8 cellular contexts compared by ENCODE assay signal in genomic region chr16:30657866-30658730, GRCh38. TPM values are rescaled to one million over a fixed set of nuclear protein-coding genes. Genes with fewer than 3 reads are reported as not detected.
A peak's percentile ranks its signal among the peaks of the same experiment; 100 is the strongest.
DNase-seq lines count a peak whose midpoint lies in the region; ATAC-seq and TF ChIP-seq lines count a peak whose summit lies in the region.

FBRS (plus strand) TSS chr16:30658431; CDS start chr16:30659519, 1,088 bp downstream.

- H3K27ac ChIP-seq in KMS-11 = peak within 1 kb of the TSS; percentile 86
- peak within 1 kb of the TSS; percentile 95 to 99 (median 98) for H3K27ac ChIP-seq in Peyer's patch
- peak within 1 kb of the TSS; percentile 92 to 99 (median 98) for H3K27ac ChIP-seq in esophagus muscularis mucosa (replicated peaks in 1 of 4)

- peaks cover 24 to 40% of the 10 kb centered on the region in 2 donors for H3K36me3 Mint-ChIP-seq in activated T-cell treated with anti-CD3 and anti-CD28 coated beads, Interleukin-2, amount 50 U/mL, for 72 hours (ENCODE audit: insufficient read depth in 2 of 2)
- peaks cover 92% of the 10 kb centered on the region for H3K36me3 Mint-ChIP-seq in stimulated activated effector memory CD8-positive, alpha-beta T cell treated with anti-CD3 and anti-CD28 coated beads, Interleukin-12 subunit alpha, Interleukin-12 subunit beta, amount 100 ng/mL, for 72 hours

- no peaks in the 10 kb centered on the region for H3K27me3 Mint-ChIP-seq in activated T-cell treated with anti-CD3 and anti-CD28 coated beads, Interleukin-2, amount 50 U/mL, for 72 hours (ENCODE audit: low read depth)

- peaks cover 55% of the 10 kb centered on the region for H3K4me1 Mint-ChIP-seq in activated T-cell treated with anti-CD3 and anti-CD28 coated beads, Interleukin-2, amount 50 U/mL, for 72 hours (ENCODE audit: low read depth)
- H3K4me1 Mint-ChIP-seq in stimulated activated effector memory CD8-positive, alpha-beta T cell treated with anti-CD3 and anti-CD28 coated beads, Interleukin-12 subunit alpha, Interleukin-12 subunit beta, amount 100 ng/mL, for 72 hours = peaks cover 51% of the 10 kb centered on the region

- H3K36me3 ChIP-seq in KMS-11 (ENCODE audit: insufficient read depth) (0 out of 2 replicates have a peak, but pooled peaks cover 4% of the 10 kb centered on the region), Peyer's patch (peaks cover 0 to 57% (median 2%) of the 10 kb centered on the region in 3 donors), esophagus muscularis mucosa (peaks cover 41 to 65% (median 62%) of the 10 kb centered on the region in 4 donors)

- no peaks in the 10 kb centered on the region; the same call in 1 of the 2 replicates for H4K20me1 ChIP-seq in KMS-11 (ENCODE audit: insufficient read depth)

- H3K79me2 ChIP-seq in KMS-11 (ENCODE audit: insufficient read depth, low read depth) = peaks cover 35% of the 10 kb centered on the region

- H3K9me3 ChIP-seq in Peyer's patch (no peaks in the 10 kb centered on the region), esophagus muscularis mucosa (no peaks in the 10 kb centered on the region)

- TF ChIP-seq POLR2A in Peyer's patch (IDR thresholded peaks at IDR 0.05) (peak; percentile 89 to 90), esophagus muscularis mucosa (IDR thresholded peaks at IDR 0.05; ENCODE audit: low read depth) (peak; percentile 87)

- peak within 1 kb of the TSS; percentile 64 for H3K9ac ChIP-seq in KMS-11

- H2AFZ ChIP-seq in KMS-11 (ENCODE audit: low read depth) = peak within 1 kb of the TSS; percentile 66

- TF ChIP-seq CTCF in KMS-11 (conservative IDR thresholded peaks at IDR 0.05; ENCODE audit: low read depth, low read length) = peak; percentile 73
- TF ChIP-seq CTCF in Peyer's patch (IDR thresholded peaks at IDR 0.05) = peak; percentile 72 to 95 (median 88)
- TF ChIP-seq CTCF in esophagus muscularis mucosa (IDR thresholded peaks at IDR 0.05) = peak; percentile 86 to 92 (median 86)

- no peaks in the 10 kb centered on the region for H3K9me3 Mint-ChIP-seq in activated T-cell treated with anti-CD3 and anti-CD28 coated beads, Interleukin-2, amount 50 U/mL, for 72 hours
- H3K9me3 Mint-ChIP-seq in stimulated activated effector memory CD8-positive, alpha-beta T cell treated with anti-CD3 and anti-CD28 coated beads, Interleukin-12 subunit alpha, Interleukin-12 subunit beta, amount 100 ng/mL, for 72 hours = no peaks in the 10 kb centered on the region

- DNase-seq in DMS79 (lab: John Stamatoyannopoulos, UW) = peak; percentile 100
- peak; percentile 100 for DNase-seq in Peyer's patch
- DNase-seq in activated T-cell treated with anti-CD3 and anti-CD28 coated beads, Interleukin-2, amount 50 U/mL, for 72 hours = peak; percentile 100
- peak; percentile 100 for DNase-seq in esophagus muscularis mucosa (ENCODE audit: extremely low spot score)
- DNase-seq in myocyte (ENCODE audit: low read depth) = peak; percentile 100
- peak; percentile 98 to 100 for DNase-seq in stimulated activated effector memory CD8-positive, alpha-beta T cell treated with anti-CD3 and anti-CD28 coated beads, Interleukin-12 subunit alpha, Interleukin-12 subunit beta, amount 100 ng/mL, for 72 hours (ENCODE audit: low spot score in 2 of 2)

- peak; percentile 67 for ATAC-seq in GM21723 (IDR thresholded peaks at IDR 0.05; ENCODE audit: unreplicated experiment)
- ATAC-seq in activated T-cell treated with anti-CD3 and anti-CD28 coated beads, Interleukin-2, amount 50 U/mL, for 72 hours (replicated peaks in 1 of 2) = peak; percentile 72 to 73
- peak; percentile 80 for ATAC-seq in stimulated activated effector memory CD8-positive, alpha-beta T cell treated with anti-CD3 and anti-CD28 coated beads, Interleukin-12 subunit alpha, Interleukin-12 subunit beta, amount 100 ng/mL, for 72 hours

- H3K4me1 ChIP-seq in KMS-11 (ENCODE audit: low read depth, poor library complexity, severe bottlenecking) = peaks cover 40% of the 10 kb centered on the region
- peaks cover 4 to 45% (median 27%) of the 10 kb centered on the region in 4 donors for H3K4me1 ChIP-seq in Peyer's patch
- H3K4me1 ChIP-seq in esophagus muscularis mucosa = peaks cover 29 to 66% (median 61%) of the 10 kb centered on the region in 4 donors

- H3K4me3 Mint-ChIP-seq in activated T-cell treated with anti-CD3 and anti-CD28 coated beads, Interleukin-2, amount 50 U/mL, for 72 hours = peak within 1 kb of the TSS; percentile 91 to 94
- peak within 1 kb of the TSS; percentile 76 for H3K4me3 Mint-ChIP-seq in stimulated activated effector memory CD8-positive, alpha-beta T cell treated with anti-CD3 and anti-CD28 coated beads, Interleukin-12 subunit alpha, Interleukin-12 subunit beta, amount 100 ng/mL, for 72 hours

- H3K27ac Mint-ChIP-seq in activated T-cell treated with anti-CD3 and anti-CD28 coated beads, Interleukin-2, amount 50 U/mL, for 72 hours = peak within 1 kb of the TSS; percentile 95
- H3K27ac Mint-ChIP-seq in stimulated activated effector memory CD8-positive, alpha-beta T cell treated with anti-CD3 and anti-CD28 coated beads, Interleukin-12 subunit alpha, Interleukin-12 subunit beta, amount 100 ng/mL, for 72 hours = peak within 1 kb of the TSS; percentile 100

- no peak for TF ChIP-seq EP300 in esophagus muscularis mucosa (IDR thresholded peaks at IDR 0.05)

- H3K4me2 ChIP-seq in KMS-11 = peak within 1 kb of the TSS; percentile 76

- H3K4me3 ChIP-seq in KMS-11 (IDR thresholded peaks at IDR 0.05; ENCODE audit: insufficient read depth, low read depth, low read length) (peak within 1 kb of the TSS; percentile 26), Peyer's patch (peak within 1 kb of the TSS; percentile 74 to 99 (median 92)), esophagus muscularis mucosa (peak within 1 kb of the TSS; percentile 71 to 95 (median 90))

- no peaks in the 10 kb centered on the region for H3K27me3 ChIP-seq in KMS-11 (ENCODE audit: insufficient read depth, low read depth)
- H3K27me3 ChIP-seq in Peyer's patch = no peaks in the 10 kb centered on the region
- H3K27me3 ChIP-seq in esophagus muscularis mucosa = no peaks in the 10 kb centered on the region

- intact Hi-C loops in esophagus muscularis mucosa (cut with DNase I) = no loop called here

- WGBS in esophagus muscularis mucosa = under 1% methylated on average over 32 of the region's 86 CpGs

RNA-seq across cellular contexts. Expression of gene FBRS, which starts in this region (rescaled TPM):
- total RNA-seq in Peyer's patch = 100 to 1,000 TPM in 1 of 4 donors, 10 to 100 TPM in 3; 51.2 to 167 (median 72.2) TPM
- 100 to 1,000 TPM; 170 to 185 TPM for total RNA-seq in activated T-cell treated with anti-CD3 and anti-CD28 coated beads, Interleukin-2, amount 50 U/mL, for 72 hours
- 10 to 100 TPM; 26.2 to 63.4 (median 37.8) TPM for total RNA-seq in esophagus muscularis mucosa
- 24.6 and 25.1 TPM in 2 replicates for total RNA-seq in myocyte
- 36.8 TPM for polyA plus RNA-seq in myocyte (2012)

Comparison
In these comparisons a context has a peak if more than half of its experiments do, and no peak if none do; other contexts are left out.
1. Peak in every context shown above with its lines: DNase-seq, ATAC-seq, H3K4me3 ChIP-seq and H3K27ac ChIP-seq.
2. H3K4me3 ChIP-seq: peak in every context shown above with its lines; median percentile 92 in Peyer's patch; 90 in esophagus muscularis mucosa; 26 in KMS-11.